Comparison of ENCODE assay signal across 30 cellular contexts in the genomic region with DNA sequence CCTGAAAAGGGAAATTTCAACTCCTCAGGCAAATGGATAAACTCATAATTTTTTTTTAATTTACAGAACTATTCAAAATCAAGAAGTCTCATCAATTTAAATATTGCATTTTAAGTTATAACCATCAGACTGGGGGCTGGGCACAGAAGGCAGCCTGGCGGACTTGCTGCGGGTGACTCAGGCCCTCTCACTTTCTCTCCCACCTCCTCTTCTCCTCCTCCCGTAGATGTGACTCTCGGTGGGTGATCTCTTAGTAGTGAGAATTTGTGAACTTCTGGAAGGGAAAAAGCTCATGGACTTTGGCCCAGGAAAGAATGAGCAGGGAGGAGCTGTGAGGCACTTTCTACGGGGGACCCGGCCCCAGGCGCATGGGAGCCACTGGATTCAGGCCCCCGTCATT. TPM values are rescaled to one million over a fixed set of nuclear protein-coding genes. Genes with fewer than 3 reads are reported as not detected.
DNase-seq lines count a peak whose midpoint lies in the region; ATAC-seq and TF ChIP-seq lines count a peak whose summit lies in the region.
"Had no signal": no experiment of that assay in that cellular context is flagged by ENCODE, and none has a peak within 500 bp of the region (broad histone marks: within the 10 kb centered on the region; RNA-seq: fewer than 3 reads in every experiment).

No MANE protein-coding gene starts in this region.

- no peak overlapping the region for H3K4me2 ChIP-seq in mesenchymal stem cell (ENCODE audit: low read length, poor library complexity, severe bottlenecking)

- no peak overlapping the region for H2BK15ac ChIP-seq in mesenchymal stem cell (ENCODE audit: low read depth, poor library complexity, severe bottlenecking)

- no peaks in the 10 kb centered on the region for H3K27me3 ChIP-seq in SJSA1 (replicated peaks)
- H3K27me3 ChIP-seq in mesenchymal stem cell (ENCODE audit: control insufficient read depth in 1 of 2, insufficient read depth in 1 of 2, low read length in 2 of 2), result peaks cover 0 to 38% of the 10 kb centered on the region in 2 experiments
- peaks cover 0 to 2% of the 10 kb centered on the region in 2 donors for H3K27me3 ChIP-seq in tibial artery
- H3K27me3 ChIP-seq: esophagus squamous epithelium had no signal

- H2AFZ ChIP-seq in mesenchymal stem cell (ENCODE audit: low read depth, low read length), result no peak overlapping the region

- H3K18ac ChIP-seq in mesenchymal stem cell (ENCODE audit: low read depth in 1 of 2, low read length in 2 of 2), result no peak overlapping the region

- H3K4me3 ChIP-seq in SJSA1 (no peak overlapping the region), mesenchymal stem cell (ENCODE audit: insufficient read depth in 1 of 2, low read depth in 1 of 2, low read length in 2 of 2) (peak overlapping the region in 1 of 2 experiments; percentile 59), tibial artery (no peak overlapping the region)
- H3K4me3 ChIP-seq: esophagus squamous epithelium, K562, lung, mucosa of descending colon, spleen had no signal

- H3K36me3 ChIP-seq in SJSA1 (no peaks in the 10 kb centered on the region), mesenchymal stem cell (ENCODE audit: control insufficient read depth in 1 of 2, insufficient read depth in 2 of 2, low read depth in 1 of 2, low read length in 2 of 2) (no peaks in the 10 kb centered on the region), tibial artery (no peaks in the 10 kb centered on the region)
- H3K36me3 ChIP-seq: esophagus squamous epithelium, spleen had no signal

- H3K79me1 ChIP-seq in mesenchymal stem cell (replicated peaks; ENCODE audit: low read length, poor library complexity, severe bottlenecking), result no peaks in the 10 kb centered on the region

- H3K9me3 ChIP-seq in SJSA1 (replicated peaks), result no peaks in the 10 kb centered on the region
- no peaks in the 10 kb centered on the region for H3K9me3 ChIP-seq in mesenchymal stem cell (ENCODE audit: control insufficient read depth, low read length)
- H3K9me3 ChIP-seq in tibial artery, result no peaks in the 10 kb centered on the region
- H3K9me3 ChIP-seq: esophagus squamous epithelium, mucosa of descending colon, spleen had no signal

- WGBS in mesenchymal stem cell, result 78% methylated on average over 4 of the region's 8 CpGs

- H3K4me1 ChIP-seq in SJSA1 (replicated peaks) (peaks cover 27% of the 10 kb centered on the region), mesenchymal stem cell (ENCODE audit: control insufficient read depth, insufficient read depth, low read depth, low read length) (peaks cover 2% of the 10 kb centered on the region), tibial artery (peaks cover 0 to 11% (median 5%) of the 10 kb centered on the region in 4 donors)
- H3K4me1 ChIP-seq: spleen had no signal

- no peak overlapping the region for H3K4ac ChIP-seq in mesenchymal stem cell (ENCODE audit: low read depth in 1 of 2, low read length in 2 of 2)

- DNase-seq in EH (ENCODE audit: low read depth) (peak; percentile 81), SJSA1 (ENCODE audit: low read depth in 1 of 2, low spot score in 2 of 2) (no peak), mesenchymal stem cell (no peak), tibial artery (no peak), NAMALWA (ENCODE audit: low spot score) (no peak), NOMO-1 treated with DMSO at 0.1 percent for 48 hours (lab: John Stamatoyannopoulos, UW; ENCODE audit: unreplicated experiment) (no peak)
- DNase-seq: activated CD4-positive, alpha-beta T cell treated with anti-CD3 and anti-CD28 coated beads, Interleukin-2, amount 50 U/mL, for 48 hours; activated naive CD4-positive, alpha-beta T cell treated with anti-CD3 and anti-CD28 coated beads for 36 hours; Calu3; cerebellar nuclear complex; DMS79; esophagus squamous epithelium; hippocampal formation; NCI-H1105 treated with DMSO at 0.1 percent for 48 hours; NCI-H187 treated with DMSO at 0.1 percent for 48 hours; NCI-H2171; NCI-H510A; OCI-M1; spleen; stimulated activated CD4-positive, alpha-beta T cell treated with anti-CD3 and anti-CD28 coated beads, Interleukin-2, amount 100 ng/mL, for 24 hours; T-helper 17 cell had no signal

- no peak overlapping the region for H4K91ac ChIP-seq in mesenchymal stem cell (ENCODE audit: low read length)

- H3K14ac ChIP-seq in mesenchymal stem cell (ENCODE audit: low read length in 2 of 2), result no peak overlapping the region

- intact Hi-C loops in tibial artery (cut with DNase I; ENCODE audit: low total_unique reads), result no loop called here

- H4K8ac ChIP-seq in mesenchymal stem cell (ENCODE audit: low read length), result no peak overlapping the region

- ATAC-seq in HG02938 (IDR thresholded peaks at IDR 0.05; ENCODE audit: unreplicated experiment), result no peak
- ATAC-seq: activated CD4-positive, CD25-positive, alpha-beta regulatory T cell treated with anti-CD3 and anti-CD28 coated beads, Interleukin-2, amount 50 U/mL, for 24 hours; T-helper 17 cell had no signal

- no peak overlapping the region for H2AK5ac ChIP-seq in mesenchymal stem cell (ENCODE audit: low read length, severe bottlenecking)

- TF ChIP-seq CTCF in tibial artery (IDR thresholded peaks at IDR 0.05), result no peak

- peak overlapping the region; percentile 85 for H3K9ac ChIP-seq in mesenchymal stem cell (ENCODE audit: low read length)

- no peak overlapping the region for H3K23ac ChIP-seq in mesenchymal stem cell (ENCODE audit: low read length in 2 of 2)

- H2BK12ac ChIP-seq in mesenchymal stem cell (ENCODE audit: low read length in 2 of 2), result no peak overlapping the region

- H3K27ac ChIP-seq in SJSA1, result peak overlapping the region; percentile 87
- H3K27ac ChIP-seq in mesenchymal stem cell (ENCODE audit: low read length, poor library complexity, severe bottlenecking), result no peak overlapping the region
- peak overlapping the region; percentile 15 to 44 for H3K27ac ChIP-seq in tibial artery
- H3K27ac ChIP-seq: spleen had no signal

- H2BK120ac ChIP-seq in mesenchymal stem cell (ENCODE audit: low read depth, low read length), result no peak overlapping the region

- no peak overlapping the region for H2BK5ac ChIP-seq in mesenchymal stem cell (ENCODE audit: low read depth, low read length, poor library complexity, severe bottlenecking)

RNA-seq across cellular contexts. Expression of gene CLIC6, which starts 32.9 kb away (rescaled TPM):
- not detected in 2 replicates for total RNA-seq in SJSA1 (2014; rRNA removed; shearing (Covaris generic))
- not detected for polyA plus RNA-seq in mesenchymal stem cell (2013, experiment 1 of 2)
- polyA plus RNA-seq in mesenchymal stem cell (2013, experiment 2 of 2), result not detected
- total RNA-seq: activated T-helper 1 cell treated with anti-CD3 and anti-CD28 coated beads, Interleukin-12 subunit alpha, Interleukin-12 subunit beta, Interleukin-2, Interleukin-4 antibody, amounts not matched to agents 30 ng/mL and 10 ng/mL and 1 ng/mL, durations not matched to agents 14 hours and 24 hours and 36 hours; dermis microvascular lymphatic vessel endothelial cell; HT1080; K562 had no signal
- polyA plus RNA-seq: CD14-positive monocyte, K562 had no signal
